In the genomic region with DNA sequence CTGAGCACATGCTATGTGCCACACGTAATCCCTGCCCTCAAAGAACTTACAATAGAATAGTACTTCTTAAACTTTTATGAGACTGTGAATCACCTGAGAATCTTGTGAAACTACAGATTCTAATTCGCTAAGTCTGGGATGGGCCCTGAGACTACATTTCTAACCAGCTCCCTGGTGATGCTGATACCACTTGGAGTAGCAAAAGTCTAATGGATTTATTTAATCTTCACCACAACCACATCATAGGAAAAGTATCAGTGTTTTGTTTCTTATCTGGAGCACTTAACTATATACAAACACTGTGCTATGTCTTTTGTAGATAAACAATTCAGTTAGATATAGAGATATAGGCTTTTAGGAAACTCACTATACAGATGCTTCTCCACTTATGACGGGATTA, we compare ENCODE assay signal across 29 cellular contexts.
"Had no signal": no experiment of that assay in that cellular context is flagged by ENCODE, and none has a peak within 500 bp of the region (broad histone marks: within the 10 kb centered on the region; RNA-seq: fewer than 3 reads in every experiment).

No MANE protein-coding gene starts in this region.

- H3K4me1 Mint-ChIP-seq: activated CD4-positive, alpha-beta T cell treated with anti-CD3 and anti-CD28 coated beads for 36 hours; activated CD4-positive, alpha-beta T cell treated with anti-CD3 and anti-CD28 coated beads, Interleukin-2, amount 10 ng/mL, durations not matched to agents 24 days and 14 days; activated naive CD4-positive, alpha-beta T cell treated with anti-CD3 and anti-CD28 coated beads, Interleukin-2, amount 50 U/mL, for 24 hours; activated naive CD8-positive, alpha-beta T cell treated with anti-CD3 and anti-CD28 coated beads for 36 hours; activated naive CD8-positive, alpha-beta T cell treated with anti-CD3 and anti-CD28 coated beads, Interleukin-2, amount 50 U/mL, for 24 hours; activated T-helper 17 cell treated with anti-CD3 and anti-CD28 coated beads, Interleukin-2, amount 50 U/mL, for 72 hours had no signal

- H3K4me3 Mint-ChIP-seq: activated CD4-positive, alpha-beta T cell treated with anti-CD3 and anti-CD28 coated beads for 36 hours; activated CD4-positive, alpha-beta T cell treated with anti-CD3 and anti-CD28 coated beads, Interleukin-2, amount 10 ng/mL, durations not matched to agents 24 days and 14 days; activated CD8-positive, alpha-beta T cell treated with anti-CD3 and anti-CD28 coated beads for 36 hours; activated naive CD4-positive, alpha-beta T cell treated with anti-CD3 and anti-CD28 coated beads for 36 hours; activated naive CD4-positive, alpha-beta T cell treated with anti-CD3 and anti-CD28 coated beads, Interleukin-2, amount 50 U/mL, for 24 hours; activated naive CD8-positive, alpha-beta T cell treated with anti-CD3 and anti-CD28 coated beads for 36 hours; activated naive CD8-positive, alpha-beta T cell treated with anti-CD3 and anti-CD28 coated beads, Interleukin-2, amount 50 U/mL, for 24 hours; activated T-cell treated with anti-CD3 and anti-CD28 coated beads, Interleukin-2, amount 50 U/mL, for 4 hours; activated T-helper 17 cell treated with anti-CD3 and anti-CD28 coated beads, Interleukin-2, amount 50 U/mL, for 72 hours; effector memory CD8-positive, alpha-beta T cell had no signal

- H3K27me3 ChIP-seq: adrenal gland, ascending aorta, brain microvascular endothelial cell, esophagus squamous epithelium had no signal

- H3K27ac Mint-ChIP-seq: activated CD4-positive, alpha-beta T cell treated with anti-CD3 and anti-CD28 coated beads for 36 hours; activated CD4-positive, alpha-beta T cell treated with anti-CD3 and anti-CD28 coated beads, Interleukin-2, amount 10 ng/mL, durations not matched to agents 24 days and 14 days; activated CD8-positive, alpha-beta T cell treated with anti-CD3 and anti-CD28 coated beads for 36 hours; activated naive CD4-positive, alpha-beta T cell treated with anti-CD3 and anti-CD28 coated beads for 36 hours; activated naive CD4-positive, alpha-beta T cell treated with anti-CD3 and anti-CD28 coated beads, Interleukin-2, amount 50 U/mL, for 24 hours; activated naive CD8-positive, alpha-beta T cell treated with anti-CD3 and anti-CD28 coated beads for 36 hours; activated naive CD8-positive, alpha-beta T cell treated with anti-CD3 and anti-CD28 coated beads, Interleukin-2, amount 50 U/mL, for 24 hours; activated T-helper 17 cell treated with anti-CD3 and anti-CD28 coated beads, Interleukin-2, amount 50 U/mL, for 72 hours; effector memory CD8-positive, alpha-beta T cell had no signal

- H3K4me1 ChIP-seq: adrenal gland, ascending aorta, esophagus squamous epithelium had no signal

- ATAC-seq: activated CD4-positive, alpha-beta T cell treated with anti-CD3 and anti-CD28 coated beads for 36 hours; activated CD8-positive, alpha-beta T cell treated with anti-CD3 and anti-CD28 coated beads for 36 hours; activated naive CD8-positive, alpha-beta T cell treated with anti-CD3 and anti-CD28 coated beads, Interleukin-2, amount 50 U/mL, for 24 hours; activated T-cell treated with anti-CD3 and anti-CD28 coated beads, Interleukin-2, amount 50 U/mL, for 4 hours; activated T-helper 17 cell treated with anti-CD3 and anti-CD28 coated beads, Interleukin-2, amount 50 U/mL, for 72 hours; effector memory CD8-positive, alpha-beta T cell had no signal

- H3K4me3 ChIP-seq: adrenal gland, ascending aorta, esophagus squamous epithelium had no signal

- H3K36me3 ChIP-seq: adrenal gland, ascending aorta, brain microvascular endothelial cell, esophagus squamous epithelium had no signal

- H3K9me3 ChIP-seq: adrenal gland, ascending aorta, esophagus squamous epithelium had no signal

- H3K27ac ChIP-seq: adrenal gland, ascending aorta, brain microvascular endothelial cell, esophagus squamous epithelium had no signal

- DNase-seq: activated CD4-positive, alpha-beta T cell treated with anti-CD3 and anti-CD28 coated beads for 36 hours; activated CD4-positive, alpha-beta T cell treated with anti-CD3 and anti-CD28 coated beads, Interleukin-2, amount 10 ng/mL, durations not matched to agents 24 days and 14 days; activated CD4-positive, alpha-beta T cell treated with anti-CD3 and anti-CD28 coated beads, Interleukin-2, amount 50 U/mL, for 4 hours; activated CD4-positive, CD25-positive, alpha-beta regulatory T cell; activated CD4-positive, CD25-positive, alpha-beta regulatory T cell treated with anti-CD3 and anti-CD28 coated beads, Interleukin-2, amount 50 U/mL, for 72 hours; activated CD8-positive, alpha-beta memory T cell treated with anti-CD3 and anti-CD28 coated beads for 24 hours; activated CD8-positive, alpha-beta T cell treated with anti-CD3 and anti-CD28 coated beads for 36 hours; activated effector memory CD4-positive, alpha-beta T cell treated with Interleukin-2 at 50 U/mL for 16 hours; activated naive CD4-positive, alpha-beta T cell treated with anti-CD3 and anti-CD28 coated beads for 36 hours; activated naive CD8-positive, alpha-beta T cell treated with anti-CD3 and anti-CD28 coated beads for 36 hours; activated naive CD8-positive, alpha-beta T cell treated with anti-CD3 and anti-CD28 coated beads, Interleukin-2, amount 50 U/mL, for 24 hours; activated T-cell treated with anti-CD3 and anti-CD28 coated beads, Interleukin-2, amount 50 U/mL, for 4 hours; adrenal gland; brain microvascular endothelial cell; cortex of kidney; dermis blood vessel endothelial cell; effector CD4-positive, alpha-beta T cell; effector memory CD8-positive, alpha-beta T cell; esophagus squamous epithelium; foreskin fibroblast; head of caudate nucleus; hippocampal formation; T-helper 2 cell had no signal

- H3K9me3 Mint-ChIP-seq: activated CD4-positive, alpha-beta T cell treated with anti-CD3 and anti-CD28 coated beads, Interleukin-2, amount 10 ng/mL, durations not matched to agents 24 days and 14 days; activated CD8-positive, alpha-beta T cell treated with anti-CD3 and anti-CD28 coated beads for 36 hours; activated naive CD4-positive, alpha-beta T cell treated with anti-CD3 and anti-CD28 coated beads for 36 hours; activated naive CD4-positive, alpha-beta T cell treated with anti-CD3 and anti-CD28 coated beads, Interleukin-2, amount 50 U/mL, for 24 hours; activated naive CD8-positive, alpha-beta T cell treated with anti-CD3 and anti-CD28 coated beads for 36 hours; activated T-cell treated with anti-CD3 and anti-CD28 coated beads, Interleukin-2, amount 50 U/mL, for 4 hours; effector memory CD8-positive, alpha-beta T cell had no signal

- H3K36me3 Mint-ChIP-seq: activated naive CD4-positive, alpha-beta T cell treated with anti-CD3 and anti-CD28 coated beads, Interleukin-2, amount 50 U/mL, for 24 hours had no signal

- FAIRE-seq: bronchial epithelial cell, colon, frontal cortex had no signal

- H3K27me3 Mint-ChIP-seq: activated CD4-positive, alpha-beta T cell treated with anti-CD3 and anti-CD28 coated beads for 36 hours; activated CD8-positive, alpha-beta T cell treated with anti-CD3 and anti-CD28 coated beads for 36 hours; activated naive CD4-positive, alpha-beta T cell treated with anti-CD3 and anti-CD28 coated beads, Interleukin-2, amount 50 U/mL, for 24 hours; activated naive CD8-positive, alpha-beta T cell treated with anti-CD3 and anti-CD28 coated beads for 36 hours; activated naive CD8-positive, alpha-beta T cell treated with anti-CD3 and anti-CD28 coated beads, Interleukin-2, amount 50 U/mL, for 24 hours; effector memory CD8-positive, alpha-beta T cell had no signal
